ENCODE assay signal across 26 cellular contexts in the genomic region with DNA sequence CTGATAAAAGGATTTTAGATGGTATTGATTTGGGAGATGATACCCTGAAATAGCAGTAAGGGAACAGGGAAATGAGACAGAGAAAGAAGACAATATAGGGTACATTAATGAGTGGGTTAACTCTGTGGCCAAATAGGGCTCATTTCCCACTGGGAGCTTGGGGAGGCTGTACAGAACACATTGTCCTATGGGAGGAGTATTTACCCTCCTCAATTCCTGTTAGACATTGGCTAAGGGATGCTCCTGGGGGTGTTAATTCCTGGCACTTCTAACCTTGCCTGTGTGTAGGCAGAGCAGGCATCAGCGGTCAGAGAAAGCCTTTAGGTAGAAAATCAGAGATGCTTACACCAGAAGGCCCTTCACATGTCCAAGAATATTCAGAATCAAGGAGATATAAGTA. TPM values are rescaled to one million over a fixed set of nuclear protein-coding genes. Genes with fewer than 3 reads are reported as not detected.
"Had no signal": no experiment of that assay in that cellular context is flagged by ENCODE, and none has a peak within 500 bp of the region (broad histone marks: within the 10 kb centered on the region; RNA-seq: fewer than 3 reads in every experiment).

No MANE protein-coding gene starts in this region.

- H3K4me2 ChIP-seq: SK-N-SH had no signal

- H3K36me3 ChIP-seq: MG63 had no signal

- H3K27ac ChIP-seq: HL-60, RWPE1 had no signal

- H3K27me3 ChIP-seq: MG63 had no signal

- ATAC-seq: Panc1, PC-3 had no signal

- FAIRE-seq: HTR-8/SVneo had no signal

- H3K9me3 ChIP-seq: MG63, SK-N-SH had no signal

- H3K4me3 ChIP-seq: MG63 had no signal

- DNase-seq: IMR-90, Karpas-422, KG1, MG63, NCI-H1092, NCI-H1105 treated with DMSO at 0.1 percent for 48 hours, NCI-H1417 treated with DMSO at 0.1 percent for 48 hours, NCI-H146, NCI-H1694 treated with DMSO at 0.1 percent for 48 hours, NCI-H1930, NCI-H2081, NCI-H2107, NCI-H2227 treated with DMSO at 0.1 percent for 48 hours, NCI-H524, NCI-H526 treated with DMSO at 0.1 percent for 48 hours, NCI-H774, PC-3, SHP77, SK-N-SH, SW 1271 had no signal

- H3K9ac ChIP-seq: SK-N-SH had no signal

RNA-seq across cellular contexts. Expression of gene ARHGEF38, which starts 49.0 kb away (rescaled TPM):
- total RNA-seq: IMR-90, OCI-LY7, SK-MEL-5 had no signal
- polyA plus RNA-seq: IMR-90 had no signal
